9 cellular contexts compared by ENCODE assay signal in the genomic region with DNA sequence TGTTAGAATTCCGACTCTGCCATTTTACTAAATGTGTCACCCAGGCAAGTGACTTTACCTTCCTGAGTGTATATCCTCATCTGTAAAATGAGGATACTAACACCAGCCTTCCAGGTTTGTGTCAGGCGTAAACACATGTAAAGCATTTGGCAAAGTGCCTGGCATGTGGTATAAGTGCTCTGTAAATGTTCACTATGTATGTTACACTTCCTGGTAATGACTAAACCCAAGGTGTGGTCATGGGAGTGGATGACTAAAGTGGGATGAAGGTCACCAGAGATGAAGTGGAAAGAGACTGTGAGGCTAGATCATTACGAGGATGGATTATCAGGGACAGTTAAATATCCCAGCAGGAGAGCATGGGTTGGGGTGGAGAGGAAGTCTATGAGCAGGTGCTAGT. TPM values are rescaled to one million over a fixed set of nuclear protein-coding genes. Genes with fewer than 3 reads are reported as not detected.
DNase-seq lines count a peak whose midpoint lies in the region; ATAC-seq and TF ChIP-seq lines count a peak whose summit lies in the region.
"Had no signal": no experiment of that assay in that cellular context is flagged by ENCODE, and none has a peak within 500 bp of the region (broad histone marks: within the 10 kb centered on the region; RNA-seq: fewer than 3 reads in every experiment).

No MANE protein-coding gene starts in this region.

- H3K4me3 ChIP-seq in osteoblast (ENCODE audit: insufficient read depth, low read length) (no peak overlapping the region), aorta (ENCODE audit: low read length in 2 of 2) (no peak overlapping the region)

- H3K27ac ChIP-seq in osteoblast (ENCODE audit: low read depth, low read length) (no peak overlapping the region), aorta (ENCODE audit: low read depth in 1 of 2, low read length in 2 of 2) (no peak overlapping the region)

- H3K27me3 ChIP-seq in osteoblast (ENCODE audit: insufficient read depth, low read length) (no peaks in the 10 kb centered on the region), aorta (ENCODE audit: control insufficient read depth in 1 of 2, insufficient read depth in 2 of 2, low read length in 1 of 2) (no peaks in the 10 kb centered on the region)

- peak; percentile 12 for DNase-seq in NCI-H1092 treated with DMSO at 0.1 percent for 48 hours (lab: John Stamatoyannopoulos, UW)
- no peak for DNase-seq in NCI-H1092 (lab: John Stamatoyannopoulos, UW)
- DNase-seq in NCI-H146 (lab: John Stamatoyannopoulos, UW): peak; percentile 88
- DNase-seq in amniotic epithelial cell (ENCODE audit: low read depth): peak; percentile 67
- peak; percentile 93 for DNase-seq in osteoblast (ENCODE audit: insufficient read length, low spot score, missing footprints)
- DNase-seq in aorta: no peak
- DNase-seq: activated CD8-positive, alpha-beta memory T cell treated with anti-CD3 and anti-CD28 coated beads, Interleukin-2, amount 50 U/mL, for 48 hours had no signal

- ATAC-seq in aorta (ENCODE audit: low FRiP score) (no peak), HG02981 (IDR thresholded peaks at IDR 0.05; ENCODE audit: unreplicated experiment) (no peak), HG03442 (IDR thresholded peaks at IDR 0.05; ENCODE audit: unreplicated experiment) (no peak)

- no peak overlapping the region for H2AFZ ChIP-seq in osteoblast (ENCODE audit: low read length)

- WGBS in aorta, 2 donors: 62 to 72% methylated on average over 3 of the region's 3 CpGs

- H3K4me1 ChIP-seq in osteoblast (ENCODE audit: insufficient read depth, low read length) (peaks cover 5% of the 10 kb centered on the region), aorta (ENCODE audit: control insufficient read depth in 1 of 2, insufficient read depth in 2 of 2, low read length in 2 of 2) (no peaks in the 10 kb centered on the region)

- H3K79me2 ChIP-seq in osteoblast (ENCODE audit: insufficient read depth, low read length): no peaks in the 10 kb centered on the region

- no peak overlapping the region for H3K4me2 ChIP-seq in osteoblast (ENCODE audit: insufficient read depth, low read length)

- intact Hi-C loops in aorta (cut with DNase I): no loop called here

- no peaks in the 10 kb centered on the region for H4K20me1 ChIP-seq in osteoblast (ENCODE audit: insufficient read depth, low read length)

- no peak for TF ChIP-seq CTCF in osteoblast (IDR thresholded peaks at IDR 0.05; ENCODE audit: extremely low read depth, low read depth, low read length)

- H3K36me3 ChIP-seq in osteoblast (ENCODE audit: insufficient read depth, low read length) (no peaks in the 10 kb centered on the region), aorta (ENCODE audit: control insufficient read depth in 1 of 2, insufficient read depth in 2 of 2, low read length in 1 of 2) (no peaks in the 10 kb centered on the region)

- peaks cover 4% of the 10 kb centered on the region for H3K9me3 ChIP-seq in osteoblast (ENCODE audit: low read depth, low read length)
- no peaks in the 10 kb centered on the region for H3K9me3 ChIP-seq in aorta (ENCODE audit: control insufficient read depth, low read length)

RNA-seq across cellular contexts. Expression of gene DEDD2, which starts 25.6 kb away (rescaled TPM):
- total RNA-seq in osteoblast: 19.9 and 26.2 TPM in 2 replicates
- 10 to 100 TPM; 16.4 to 19.6 TPM for total RNA-seq in aorta
- polyA plus RNA-seq in aorta: 10 to 100 TPM; 19.8 to 33.8 TPM

RNA-seq across cellular contexts. Expression of gene ZNF526, which starts 28.3 kb away (rescaled TPM):
- total RNA-seq in osteoblast (11.5 and 11.9 TPM in 2 replicates), aorta (10 to 100 TPM in 1 of 2 donors, 1 to 10 TPM in 1; 8.2 to 12.3 TPM)
- 1 to 10 TPM; 2.6 to 2.8 TPM for polyA plus RNA-seq in aorta

RNA-seq across cellular contexts. Expression of gene GSK3A, which starts 50.5 kb away (rescaled TPM):
- 16.2 and 18.1 TPM in 2 replicates for total RNA-seq in osteoblast
- 10 to 100 TPM; 28.8 to 34.4 TPM for total RNA-seq in aorta
- polyA plus RNA-seq in aorta: 10 to 100 TPM; 36.1 to 40.7 TPM

RNA-seq across cellular contexts. Expression of gene POU2F2, which starts 59.6 kb away (rescaled TPM):
- total RNA-seq in osteoblast: under 0.01 and 0.88 TPM in 2 replicates
- total RNA-seq in aorta: 1 to 10 TPM; 2.7 to 9.0 TPM
- 1 to 10 TPM; 2.3 to 5.9 TPM for polyA plus RNA-seq in aorta

Comparison
In these comparisons a context has a peak if more than half of its experiments do, and no peak if none do; other contexts are left out.
1. DNase-seq: peak in NCI-H1092 treated with DMSO at 0.1 percent for 48 hours (single experiment), NCI-H146 (single experiment), amniotic epithelial cell (single experiment) and osteoblast (single experiment); none in NCI-H1092 (single experiment) and aorta (0 of 2).